17 cellular contexts compared by ENCODE assay signal in the genomic region with DNA sequence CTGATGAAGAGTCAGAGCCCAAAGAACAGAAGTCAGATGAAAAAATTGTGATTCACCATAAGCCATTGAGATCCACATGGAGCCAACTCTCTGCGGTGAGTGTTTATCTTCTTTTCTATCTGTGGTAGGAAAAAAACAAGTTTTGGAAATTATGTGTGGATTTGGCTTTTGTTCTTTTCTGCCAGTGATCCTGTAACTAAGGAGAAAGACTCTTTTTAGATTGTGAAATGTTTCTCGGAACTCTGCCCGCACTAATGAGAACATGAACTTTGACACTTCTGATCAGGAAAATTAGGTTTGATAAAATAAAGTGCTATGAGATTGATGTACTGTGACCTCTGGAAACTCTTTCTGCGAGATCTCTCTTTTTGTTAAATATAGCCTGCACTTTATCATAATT. TPM values are rescaled to one million over a fixed set of nuclear protein-coding genes. Genes with fewer than 3 reads are reported as not detected.
A peak's percentile ranks its signal among the peaks of the same experiment; 100 is the strongest.
DNase-seq lines count a peak whose midpoint lies in the region; ATAC-seq and TF ChIP-seq lines count a peak whose summit lies in the region.
"Had no signal": no experiment of that assay in that cellular context is flagged by ENCODE, and none has a peak within 500 bp of the region (broad histone marks: within the 10 kb centered on the region; RNA-seq: fewer than 3 reads in every experiment).

No MANE protein-coding gene starts in this region.

- peak; percentile 22 to 67 for DNase-seq in fibroblast of lung (ENCODE audit: low read depth in 2 of 2)
- no peak for DNase-seq in left lobe of liver (ENCODE audit: low spot score)
- no peak for DNase-seq in suprapubic skin (ENCODE audit: low spot score in 2 of 2)
- DNase-seq in stimulated activated naive CD4-positive, alpha-beta T cell treated with Interleukin-2 at 50 U/mL for 16 hours (lab: John Stamatoyannopoulos, UW), result no peak
- no peak for DNase-seq in occipital lobe (lab: John Stamatoyannopoulos, UW)
- DNase-seq in iPS-NIHi11 (ENCODE audit: low spot score), result no peak
- DNase-seq: CD4-positive, alpha-beta memory T cell; DMS53; KG1; MV-4-11; NCI-H1694 treated with DMSO at 0.1 percent for 48 hours; NCI-H2107; NCI-H510A treated with DMSO at 0.1 percent for 48 hours; NCI-H774 had no signal

- TF ChIP-seq POLR2A in suprapubic skin (IDR thresholded peaks at IDR 0.05), result no peak

- H3K9me3 ChIP-seq in DOHH2 (ENCODE audit: control insufficient read depth, insufficient read depth, low read length) (no peaks in the 10 kb centered on the region), fibroblast of lung (ENCODE audit: control insufficient read depth, insufficient read depth, low read depth, low read length) (no peaks in the 10 kb centered on the region), suprapubic skin (no peaks in the 10 kb centered on the region)
- H3K9me3 ChIP-seq: BLaER1 had no signal

- H3K27ac ChIP-seq in DOHH2 (ENCODE audit: low read depth, low read length) (0 out of 2 replicates have a peak overlapping the region, but pooled peaks have one; percentile 11), fibroblast of lung (ENCODE audit: insufficient read depth, low read length) (no peak overlapping the region), suprapubic skin (peak overlapping the region; percentile 61)
- H3K27ac ChIP-seq: BLaER1 had no signal

- TF ChIP-seq EP300 in suprapubic skin (IDR thresholded peaks at IDR 0.05), result no peak

- no peak overlapping the region for H2AFZ ChIP-seq in fibroblast of lung (ENCODE audit: low read length)

- H3K79me2 ChIP-seq in DOHH2 (ENCODE audit: control insufficient read depth, low read length), result no peaks in the 10 kb centered on the region
- no peaks in the 10 kb centered on the region for H3K79me2 ChIP-seq in fibroblast of lung (ENCODE audit: control insufficient read depth, insufficient read depth, low read length)

- ATAC-seq in left lobe of liver, result peak; percentile 60
- ATAC-seq: Right ventricle myocardium inferior had no signal

- H3K4me2 ChIP-seq in DOHH2 (ENCODE audit: low read length) (no peak overlapping the region), fibroblast of lung (ENCODE audit: extremely low read depth, insufficient read depth, low read length) (no peak overlapping the region)
- H3K4me2 ChIP-seq: BLaER1 had no signal

- 47% methylated on average over 4 of the region's 4 CpGs for whole genome bisulfite sequencing in suprapubic skin

- no peaks in the 10 kb centered on the region for H3F3A ChIP-seq in DOHH2 (ENCODE audit: control insufficient read depth, insufficient read depth)

- no peak overlapping the region for H3K9ac ChIP-seq in fibroblast of lung (ENCODE audit: insufficient read depth, low read length)
- H3K9ac ChIP-seq: BLaER1 had no signal

- no peaks in the 10 kb centered on the region for H3K9me2 ChIP-seq in DOHH2 (replicated peaks; ENCODE audit: control insufficient read depth, low read length)

- H3K27me3 ChIP-seq in DOHH2 (ENCODE audit: control insufficient read depth, low read length) (no peaks in the 10 kb centered on the region), fibroblast of lung (ENCODE audit: control insufficient read depth, insufficient read depth, low read length) (no peaks in the 10 kb centered on the region), suprapubic skin (no peaks in the 10 kb centered on the region)
- H3K27me3 ChIP-seq: BLaER1 had no signal

- no peak overlapping the region for H3K4me3 ChIP-seq in DOHH2 (ENCODE audit: low read length)
- H3K4me3 ChIP-seq in fibroblast of lung (replicated peaks in 1 of 4; ENCODE audit: control extremely low read depth in 1 of 4, insufficient read depth in 1 of 4, low read depth in 3 of 4, low read length in 4 of 4), result no peak overlapping the region
- no peak overlapping the region for H3K4me3 ChIP-seq in suprapubic skin
- H3K4me3 ChIP-seq: BLaER1 had no signal

- 0 out of 2 replicates have a peak, but pooled peaks cover 3% of the 10 kb centered on the region for H3K4me1 ChIP-seq in DOHH2 (ENCODE audit: control insufficient read depth, low read length)
- no peaks in the 10 kb centered on the region for H3K4me1 ChIP-seq in fibroblast of lung (ENCODE audit: control insufficient read depth, extremely low read depth, insufficient read depth, low read length)
- peaks cover 68% of the 10 kb centered on the region for H3K4me1 ChIP-seq in suprapubic skin

- TF ChIP-seq CTCF in DOHH2 (IDR thresholded peaks at IDR 0.05; ENCODE audit: low read depth, low read length, poor library complexity, severe bottlenecking) (no peak), fibroblast of lung (conservative IDR thresholded peaks at IDR 0.05 in 1 of 2, IDR thresholded peaks at IDR 0.05 in 1 of 2; ENCODE audit: low read depth in 1 of 2, low read length in 2 of 2) (no peak), suprapubic skin (IDR thresholded peaks at IDR 0.05) (no peak)

- H4K20me1 ChIP-seq in DOHH2 (ENCODE audit: control insufficient read depth, insufficient read depth, low read depth, low read length), result no peaks in the 10 kb centered on the region
- H4K20me1 ChIP-seq in fibroblast of lung (ENCODE audit: control insufficient read depth, extremely low read depth, insufficient read depth, low read length), result no peaks in the 10 kb centered on the region
- H4K20me1 ChIP-seq: BLaER1 had no signal

- H3K36me3 ChIP-seq in DOHH2 (ENCODE audit: control insufficient read depth, low read length) (no peaks in the 10 kb centered on the region), fibroblast of lung (ENCODE audit: control insufficient read depth, insufficient read depth, low read length) (no peaks in the 10 kb centered on the region), suprapubic skin (peaks cover 3% of the 10 kb centered on the region)
- H3K36me3 ChIP-seq: BLaER1 had no signal

RNA-seq across cellular contexts. Expression of gene ARHGEF26, which starts 8.4 kb away (rescaled TPM):
- total RNA-seq in fibroblast of lung (1.3 and 2.1 TPM in 2 replicates), left lobe of liver (26.3 TPM), suprapubic skin (10 to 100 TPM; 30.6 to 49.3 (median 37.8) TPM), occipital lobe (9.0 TPM)
- 0.72 and 2.5 TPM in 2 replicates for polyA plus RNA-seq in fibroblast of lung
- 1.0 and 3.6 TPM in 2 replicates for polyA plus RNA-seq in fibroblast of lung (2012)
- 0.79 and 1.5 TPM in 2 replicates for polyA minus RNA-seq in fibroblast of lung (ENCODE audit: low replicate concordance)

Comparison
In these comparisons a context has a peak if more than half of its experiments do, and no peak if none do; other contexts are left out.
1. DNase-seq: peak in fibroblast of lung (2 of 2); none in left lobe of liver (single experiment), suprapubic skin (0 of 2), stimulated activated naive CD4-positive, alpha-beta T cell treated with Interleukin-2 at 50 U/mL for 16 hours (single experiment), occipital lobe (single experiment) and iPS-NIHi11 (single experiment).